In the genomic region with DNA sequence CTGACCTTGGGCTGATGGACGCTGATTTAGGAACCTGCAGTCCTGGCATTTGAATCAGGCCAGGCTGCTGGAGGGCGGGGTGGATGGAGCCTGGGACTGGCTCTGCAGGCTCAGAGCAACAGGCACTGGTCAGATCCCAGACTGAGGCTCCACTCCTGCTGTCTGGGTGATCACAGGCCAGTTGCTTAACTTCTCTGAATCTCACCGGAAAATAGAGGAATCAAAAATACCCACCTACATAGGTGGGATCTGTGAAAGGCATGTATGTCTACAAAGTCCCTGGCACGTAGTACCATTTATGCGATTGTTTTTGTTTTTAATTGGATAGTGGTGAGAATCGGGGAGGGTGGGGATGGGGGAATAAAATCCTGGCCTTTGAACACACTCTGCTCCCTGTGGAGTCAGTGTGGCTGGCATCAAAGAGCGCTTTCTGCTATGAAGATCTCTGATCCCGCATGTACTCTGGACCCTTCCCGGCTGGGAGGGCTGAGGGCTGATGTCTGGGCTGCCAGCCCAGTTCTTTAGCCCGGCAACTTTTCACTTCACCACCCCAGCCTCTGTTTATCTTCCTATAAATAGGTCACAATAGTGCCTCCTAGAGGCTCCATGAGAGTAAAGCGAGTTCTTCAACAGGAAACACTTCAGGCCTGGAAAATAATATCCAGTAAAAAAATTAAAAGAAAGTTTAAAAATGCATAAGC, we compare ENCODE assay signal across 8 cellular contexts.
A peak's percentile ranks its signal among the peaks of the same experiment; 100 is the strongest.
DNase-seq lines count a peak whose midpoint lies in the region; ATAC-seq and TF ChIP-seq lines count a peak whose summit lies in the region.

No MANE protein-coding gene starts in this region.

- H3K36me3 Mint-ChIP-seq in neural crest cell (ENCODE audit: low read depth): no peaks in the 10 kb centered on the region
- H3K36me3 Mint-ChIP-seq in activated CD4-positive, alpha-beta T cell treated with anti-CD3 and anti-CD28 coated beads for 36 hours (ENCODE audit: low read depth): no peaks in the 10 kb centered on the region

- POLR2A ChIA-PET in activated CD4-positive, alpha-beta T cell treated with anti-CD3 and anti-CD28 coated beads for 36 hours (lab: Charles Lee): interaction anchor here (0.6 kb wide), 1 partner anchor 1945 kb away, joined by 3 read pairs; no protein-coding TSS in a partner anchor

- ATAC-seq in esophagus mucosa: peak; percentile 58
- no peak for ATAC-seq in activated CD4-positive, alpha-beta T cell treated with anti-CD3 and anti-CD28 coated beads for 36 hours

- CTCF ChIA-PET in activated CD4-positive, alpha-beta T cell treated with anti-CD3 and anti-CD28 coated beads for 36 hours (lab: Charles Lee): no interaction called here

- intact Hi-C loops in posterior vena cava (cut with DNase I): no loop called here
- intact Hi-C loops in activated CD4-positive, alpha-beta T cell treated with anti-CD3 and anti-CD28 coated beads for 36 hours (cut with DNase I, micrococcal nuclease): loop anchor here (5.0 to 10.0 kb wide), 2 partner anchors 880 to 1558 kb away; no protein-coding TSS in a partner anchor

- no peak overlapping the region for H3K4me3 Mint-ChIP-seq in neural crest cell
- no peak overlapping the region for H3K4me3 Mint-ChIP-seq in activated CD4-positive, alpha-beta T cell treated with anti-CD3 and anti-CD28 coated beads for 36 hours

- H3K4me1 Mint-ChIP-seq in neural crest cell: peaks cover 39% of the 10 kb centered on the region
- no peaks in the 10 kb centered on the region for H3K4me1 Mint-ChIP-seq in activated CD4-positive, alpha-beta T cell treated with anti-CD3 and anti-CD28 coated beads for 36 hours

- H3K4me1 ChIP-seq in NT2/D1 (ENCODE audit: insufficient read depth, insufficient read length): peaks cover 5% of the 10 kb centered on the region

- no peaks in the 10 kb centered on the region for H3K9me3 Mint-ChIP-seq in neural crest cell
- no peaks in the 10 kb centered on the region for H3K9me3 Mint-ChIP-seq in activated CD4-positive, alpha-beta T cell treated with anti-CD3 and anti-CD28 coated beads for 36 hours (ENCODE audit: low read depth)

- DNase-seq in ELR (ENCODE audit: low read depth) (peak; percentile 5), NT2/D1 (ENCODE audit: low read depth, low spot score) (peak; percentile 9), neural crest cell (ENCODE audit: low read depth, low spot score) (no peak), posterior vena cava (ENCODE audit: low spot score) (no peak)
- DNase-seq in activated CD4-positive, alpha-beta T cell treated with anti-CD3 and anti-CD28 coated beads for 4 hours: no peak
- no peak for DNase-seq in activated effector memory CD4-positive, alpha-beta T cell treated with Interleukin-2 at 50 U/mL for 16 hours
- no peak for DNase-seq in activated CD4-positive, alpha-beta T cell treated with anti-CD3 and anti-CD28 coated beads for 36 hours

- no peak overlapping the region for H3K27ac Mint-ChIP-seq in neural crest cell (ENCODE audit: unreplicated experiment)
- H3K27ac Mint-ChIP-seq in activated CD4-positive, alpha-beta T cell treated with anti-CD3 and anti-CD28 coated beads for 36 hours: no peak overlapping the region

- peak; percentile 60 for TF ChIP-seq CTCF in neural crest cell (conservative IDR thresholded peaks at IDR 0.05)

- no peak overlapping the region for H3K9ac ChIP-seq in NT2/D1 (ENCODE audit: insufficient read length, low read depth)

- H3K27me3 Mint-ChIP-seq in neural crest cell (ENCODE audit: low read depth): no peaks in the 10 kb centered on the region
- H3K27me3 Mint-ChIP-seq in activated CD4-positive, alpha-beta T cell treated with anti-CD3 and anti-CD28 coated beads for 36 hours: peaks cover 22% of the 10 kb centered on the region

- no peaks in the 10 kb centered on the region for H3K9me3 ChIP-seq in NT2/D1 (ENCODE audit: insufficient read depth, low read length)

- no peaks in the 10 kb centered on the region for H3K36me3 ChIP-seq in NT2/D1 (ENCODE audit: insufficient read depth, insufficient read length, low read length)

- peaks cover 4% of the 10 kb centered on the region for H3K27me3 ChIP-seq in NT2/D1 (ENCODE audit: insufficient read depth, insufficient read length)

- H3K4me3 ChIP-seq in NT2/D1 (ENCODE audit: insufficient read length, low read depth): no peak overlapping the region

Comparison
In these comparisons a context has a peak if more than half of its experiments do, and no peak if none do; other contexts are left out.
1. DNase-seq: peak in ELR (single experiment) and NT2/D1 (single experiment); none in neural crest cell (single experiment), posterior vena cava (single experiment), activated CD4-positive, alpha-beta T cell treated with anti-CD3 and anti-CD28 coated beads for 4 hours (0 of 2), activated effector memory CD4-positive, alpha-beta T cell treated with Interleukin-2 at 50 U/mL for 16 hours (single experiment) and activated CD4-positive, alpha-beta T cell treated with anti-CD3 and anti-CD28 coated beads for 36 hours (single experiment).
2. intact Hi-C loops: an anchor here in activated CD4-positive, alpha-beta T cell treated with anti-CD3 and anti-CD28 coated beads for 36 hours (5.0 to 10.0 kb wide); none called in posterior vena cava.